11 cellular contexts compared by ENCODE assay signal in genomic region chr3:13507791-13508339, GRCh38. TPM values are rescaled to one million over a fixed set of nuclear protein-coding genes. Genes with fewer than 3 reads are reported as not detected.
DNase-seq lines count a peak whose midpoint lies in the region; FAIRE-seq and TF ChIP-seq lines count a peak whose summit lies in the region.
"Had no signal": no experiment of that assay in that cellular context is flagged by ENCODE, and none has a peak within 500 bp of the region (broad histone marks: within the 10 kb centered on the region; RNA-seq: fewer than 3 reads in every experiment).

No MANE protein-coding gene starts in this region.

- no peaks in the 10 kb centered on the region for H3K9me3 Mint-ChIP-seq in nephron progenitor cell
- no peaks in the 10 kb centered on the region for H3K9me3 Mint-ChIP-seq in immature natural killer cell
- H3K9me3 Mint-ChIP-seq: activated naive CD8-positive, alpha-beta T cell treated with anti-CD3 and anti-CD28 coated beads, Interleukin-2, amount 10 ng/mL, durations not matched to agents 7 days and 5 days had no signal

- no peak for DNase-seq in AG09319 (ENCODE audit: extremely low read depth, low read depth)
- peak; percentile 35 for DNase-seq in NT2/D1 (ENCODE audit: low read depth, low spot score)
- DNase-seq in esophagus squamous epithelium (lab: John Stamatoyannopoulos, UW) = no peak
- peak; percentile 51 for DNase-seq in nephron progenitor cell
- no peak for DNase-seq in GM20000 (ENCODE audit: low spot score)
- no peak for DNase-seq in GOT3 (lab: John Stamatoyannopoulos, UW)
- DNase-seq in urothelium cell line (ENCODE audit: low spot score) = no peak
- DNase-seq in immature natural killer cell = no peak
- DNase-seq: activated naive CD8-positive, alpha-beta T cell treated with anti-CD3 and anti-CD28 coated beads, Interleukin-2, amount 10 ng/mL, durations not matched to agents 7 days and 5 days; stimulated activated naive CD4-positive, alpha-beta T cell treated with Interleukin-2 at 50 U/mL for 16 hours had no signal

- WGBS in esophagus squamous epithelium, 2 donors = 0% methylated on average over 1 of the region's 16 CpGs; no CpG with 5 or more reads in 1 of the 2 donors

- peak overlapping the region in 3 of 4 donors; percentile 3 to 28 (median 5) for H3K27ac ChIP-seq in esophagus squamous epithelium
- H3K27ac ChIP-seq: epithelial cell of prostate had no signal

- H3K9me3 ChIP-seq in NT2/D1 (ENCODE audit: insufficient read depth, low read length) (no peaks in the 10 kb centered on the region), esophagus squamous epithelium (no peaks in the 10 kb centered on the region)

- FAIRE-seq in urothelium cell line (lab: Jason Lieb, UNC) = no peak

- TF ChIP-seq CTCF in AG09319 (IDR thresholded peaks at IDR 0.05; ENCODE audit: low read depth, low read length) (0 out of 2 replicates have a peak, but pooled peaks have one; percentile 2), esophagus squamous epithelium (IDR thresholded peaks at IDR 0.05) (no peak), nephron progenitor cell (IDR thresholded peaks at IDR 0.05) (no peak), GM20000 (IDR thresholded peaks at IDR 0.05; ENCODE audit: extremely low read depth, missing control alignments) (no peak)

- H3K4me3 ChIP-seq in NT2/D1 (ENCODE audit: insufficient read length, low read depth) = no peak overlapping the region
- no peak overlapping the region for H3K4me3 ChIP-seq in esophagus squamous epithelium

- H3K4me1 Mint-ChIP-seq in nephron progenitor cell (peaks cover 34% of the 10 kb centered on the region), immature natural killer cell (no peaks in the 10 kb centered on the region)

- no peak for TF ChIP-seq POLR2A in esophagus squamous epithelium (IDR thresholded peaks at IDR 0.05)

- H3K36me3 ChIP-seq in NT2/D1 (ENCODE audit: insufficient read depth, insufficient read length, low read length) = no peaks in the 10 kb centered on the region
- peaks cover 0 to 33% (median 0%) of the 10 kb centered on the region in 3 donors for H3K36me3 ChIP-seq in esophagus squamous epithelium

- peaks cover 40% of the 10 kb centered on the region for H3K4me1 ChIP-seq in NT2/D1 (ENCODE audit: insufficient read depth, insufficient read length)
- peaks cover 0 to 15% (median 10%) of the 10 kb centered on the region in 3 donors for H3K4me1 ChIP-seq in esophagus squamous epithelium

- peaks cover 8% of the 10 kb centered on the region for H3K36me3 Mint-ChIP-seq in nephron progenitor cell (ENCODE audit: low read depth)
- H3K36me3 Mint-ChIP-seq in immature natural killer cell = no peaks in the 10 kb centered on the region
- H3K36me3 Mint-ChIP-seq: activated naive CD8-positive, alpha-beta T cell treated with anti-CD3 and anti-CD28 coated beads, Interleukin-2, amount 10 ng/mL, durations not matched to agents 7 days and 5 days had no signal

- H3K4me3 Mint-ChIP-seq in nephron progenitor cell (no peak overlapping the region), immature natural killer cell (no peak overlapping the region)
- H3K4me3 Mint-ChIP-seq: activated naive CD8-positive, alpha-beta T cell treated with anti-CD3 and anti-CD28 coated beads, Interleukin-2, amount 10 ng/mL, durations not matched to agents 7 days and 5 days had no signal

- H3K27me3 Mint-ChIP-seq in nephron progenitor cell (ENCODE audit: low read depth, poor library complexity) = no peaks in the 10 kb centered on the region
- peaks cover 0 to 3% (median 0%) of the 10 kb centered on the region in 3 donors for H3K27me3 Mint-ChIP-seq in immature natural killer cell (ENCODE audit: low read depth in 3 of 3)
- H3K27me3 Mint-ChIP-seq: activated naive CD8-positive, alpha-beta T cell treated with anti-CD3 and anti-CD28 coated beads, Interleukin-2, amount 10 ng/mL, durations not matched to agents 7 days and 5 days had no signal

- H3K27ac Mint-ChIP-seq in nephron progenitor cell (no peak overlapping the region), immature natural killer cell (no peak overlapping the region)
- H3K27ac Mint-ChIP-seq: activated naive CD8-positive, alpha-beta T cell treated with anti-CD3 and anti-CD28 coated beads, Interleukin-2, amount 10 ng/mL, durations not matched to agents 7 days and 5 days had no signal

- H3K27me3 ChIP-seq in NT2/D1 (ENCODE audit: insufficient read depth, insufficient read length) = no peaks in the 10 kb centered on the region
- no peaks in the 10 kb centered on the region for H3K27me3 ChIP-seq in esophagus squamous epithelium

- peak overlapping the region; percentile 24 for H3K9ac ChIP-seq in NT2/D1 (ENCODE audit: insufficient read length, low read depth)

- intact Hi-C loops in esophagus squamous epithelium (cut with DNase I) = no loop called here

RNA-seq across cellular contexts. Expression of gene HDAC11, which starts 27.8 kb away (rescaled TPM):
- 10 to 100 TPM in 3 of 4 donors, 1 to 10 TPM in 1; 8.1 to 25.4 (median 12.3) TPM for total RNA-seq in esophagus squamous epithelium
- 1 to 10 TPM; 5.3 to 8.2 (median 5.4) TPM for polyA plus RNA-seq in immature natural killer cell

RNA-seq across cellular contexts. Expression of gene FBLN2, which starts 41.1 kb away (rescaled TPM):
- total RNA-seq in esophagus squamous epithelium = 100 to 1,000 TPM in 1 of 4 donors, 10 to 100 TPM in 2, 1 to 10 TPM in 1; 6.3 to 122 (median 25.7) TPM
- polyA plus RNA-seq in immature natural killer cell = 1 to 10 TPM; 1.8 to 2.5 (median 2.2) TPM

Comparison
In these comparisons a context has a peak if more than half of its experiments do, and no peak if none do; other contexts are left out.
1. DNase-seq: peak in NT2/D1 (single experiment) and nephron progenitor cell (single experiment); none in AG09319 (single experiment), esophagus squamous epithelium (single experiment), GM20000 (single experiment), GOT3 (single experiment), urothelium cell line (single experiment) and immature natural killer cell (0 of 3).